ENCODE assay signal across 5 cellular contexts in the genomic region with DNA sequence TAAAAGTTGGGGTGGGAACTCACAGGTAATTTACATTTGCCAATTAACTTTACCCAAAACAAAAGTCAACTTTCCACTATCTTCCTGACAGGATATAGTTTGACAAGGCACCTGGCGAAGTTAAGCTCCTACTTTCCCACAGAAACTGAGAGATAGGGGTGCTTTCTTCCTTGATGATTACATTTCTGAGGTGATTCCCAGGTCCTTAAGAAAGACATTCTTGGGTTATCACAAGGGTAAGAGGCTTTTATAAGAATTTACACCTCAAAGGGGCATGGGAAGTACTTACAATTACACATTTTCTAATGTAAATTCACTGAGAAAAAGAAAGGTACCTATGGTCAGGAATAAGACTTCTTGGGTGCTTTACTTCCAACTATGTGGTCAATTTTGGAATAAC.
"Had no signal": no experiment of that assay in that cellular context is flagged by ENCODE, and none has a peak within 500 bp of the region (broad histone marks: within the 10 kb centered on the region; RNA-seq: fewer than 3 reads in every experiment).

No MANE protein-coding gene starts in this region.

- H3K4me3 ChIP-seq: K562 had no signal

- DNase-seq: GOT3, H7, HCEC 1CT, IMR-90 had no signal

- ATAC-seq: K562 had no signal
